In genomic region chr10:108315636-108316035, GRCh38 we compare ENCODE assay signal across 7 cellular contexts.
DNase-seq lines count a peak whose midpoint lies in the region; FAIRE-seq and TF ChIP-seq lines count a peak whose summit lies in the region.
"Not testable (repeated sequence)": the region's sequence is repeated elsewhere in the genome, so short reads cannot be mapped to it uniquely, and the experiment has no call there.

No MANE protein-coding gene starts in this region.

- not testable (repeated sequence) for FAIRE-seq in bronchial epithelial cell (lab: Jason Lieb, UNC)

- H4K20me1 ChIP-seq in hepatocyte (ENCODE audit: insufficient read depth, poor library complexity, severe bottlenecking); neural progenitor cell (ENCODE audit: low read depth): not testable (repeated sequence)

- H3K79me2 ChIP-seq in hepatocyte; neural progenitor cell (ENCODE audit: low read depth): not testable (repeated sequence)

- H3K4me3 Mint-ChIP-seq in activated CD4-positive, alpha-beta T cell treated with anti-CD3 and anti-CD28 coated beads, Interleukin-2, amount 10 ng/mL, durations not matched to agents 24 days and 14 days = peak overlapping the region; percentile 32
- peak overlapping the region in 4 of 5 donors; percentile 18 to 77 (median 44) for H3K4me3 Mint-ChIP-seq in immature natural killer cell
- peak overlapping the region; percentile 78 for H3K4me3 Mint-ChIP-seq in neural progenitor cell

- intact Hi-C loops in activated CD4-positive, alpha-beta T cell treated with anti-CD3 and anti-CD28 coated beads, Interleukin-2, amount 10 ng/mL, durations not matched to agents 24 days and 14 days (cut with micrococcal nuclease) = not testable (repeated sequence)

- H3K9me3 Mint-ChIP-seq in activated CD4-positive, alpha-beta T cell treated with anti-CD3 and anti-CD28 coated beads, Interleukin-2, amount 10 ng/mL, durations not matched to agents 24 days and 14 days; immature natural killer cell; neural progenitor cell: not testable (repeated sequence)

- H2AFZ ChIP-seq in hepatocyte (peak overlapping the region; percentile 84), neural progenitor cell (replicated peaks) (peak overlapping the region; percentile 76)

- H3K9me2 ChIP-seq in hepatocyte (replicated peaks; ENCODE audit: insufficient read depth) = not testable (repeated sequence)

- H3K4me2 ChIP-seq in hepatocyte (peak overlapping the region; percentile 74), neural progenitor cell (peak overlapping the region; percentile 77)

- H3K4me1 ChIP-seq in hepatocyte (ENCODE audit: insufficient read depth); neural progenitor cell: not testable (repeated sequence)

- not testable (repeated sequence) for H3K4me1 Mint-ChIP-seq in activated CD4-positive, alpha-beta T cell treated with anti-CD3 and anti-CD28 coated beads, Interleukin-2, amount 10 ng/mL, durations not matched to agents 24 days and 14 days; immature natural killer cell; neural progenitor cell

- H3K9ac ChIP-seq in neural progenitor cell = not testable (repeated sequence)

- not testable (repeated sequence) for H3F3A ChIP-seq in neural progenitor cell (ENCODE audit: low read depth)

- H3K9me3 ChIP-seq in hepatocyte (ENCODE audit: low read depth); neural progenitor cell (ENCODE audit: low read depth): not testable (repeated sequence)

- peak; percentile 21 for DNase-seq in ELF-1 (ENCODE audit: low read depth, low spot score)
- not testable (repeated sequence) for DNase-seq in LNCaP clone FGC (ENCODE audit: low read depth); activated CD4-positive, alpha-beta T cell treated with anti-CD3 and anti-CD28 coated beads, Interleukin-2, amount 10 ng/mL, durations not matched to agents 24 days and 14 days; bronchial epithelial cell (ENCODE audit: low read depth); hepatocyte (ENCODE audit: low spot score); immature natural killer cell
- DNase-seq in neural progenitor cell (ENCODE audit: low spot score) = peak; percentile 18

- 38% methylated on average over 23 of the region's 25 CpGs for WGBS in hepatocyte (ENCODE audit: low lambda C conversion rate, missing lambda C conversion rate)

- not testable (repeated sequence) for H3K27ac ChIP-seq in hepatocyte, neural progenitor cell

- not testable (repeated sequence) for H3K36me3 Mint-ChIP-seq in activated CD4-positive, alpha-beta T cell treated with anti-CD3 and anti-CD28 coated beads, Interleukin-2, amount 10 ng/mL, durations not matched to agents 24 days and 14 days (ENCODE audit: low read depth); immature natural killer cell; neural progenitor cell

- not testable (repeated sequence) for H3K36me3 ChIP-seq in bronchial epithelial cell (ENCODE audit: control insufficient read depth, insufficient read depth, low read length); hepatocyte (replicated peaks; ENCODE audit: insufficient read depth, low read depth); neural progenitor cell

- not testable (repeated sequence) for H3K27me3 Mint-ChIP-seq in activated CD4-positive, alpha-beta T cell treated with anti-CD3 and anti-CD28 coated beads, Interleukin-2, amount 10 ng/mL, durations not matched to agents 24 days and 14 days; immature natural killer cell (ENCODE audit: low read depth in 3 of 3); neural progenitor cell (ENCODE audit: insufficient read depth, low read depth)

- TF ChIP-seq CTCF in LNCaP clone FGC (IDR thresholded peaks at IDR 0.05; ENCODE audit: control insufficient read depth, extremely low read depth, insufficient read depth); bronchial epithelial cell (IDR thresholded peaks at IDR 0.05; ENCODE audit: insufficient read depth, low read length, severe bottlenecking); hepatocyte (IDR thresholded peaks at IDR 0.05; ENCODE audit: poor library complexity); neural progenitor cell (IDR thresholded peaks at IDR 0.05): not testable (repeated sequence)

- peak overlapping the region; percentile 28 for H3K4me3 ChIP-seq in LNCaP clone FGC (ENCODE audit: low read depth, low read length)
- peak overlapping the region; percentile 30 for H3K4me3 ChIP-seq in bronchial epithelial cell (ENCODE audit: low read depth, low read length)
- H3K4me3 ChIP-seq in hepatocyte = peak overlapping the region; percentile 55
- H3K4me3 ChIP-seq in neural progenitor cell = peak overlapping the region; percentile 56

- not testable (repeated sequence) for H3K27ac Mint-ChIP-seq in activated CD4-positive, alpha-beta T cell treated with anti-CD3 and anti-CD28 coated beads, Interleukin-2, amount 10 ng/mL, durations not matched to agents 24 days and 14 days; immature natural killer cell; neural progenitor cell

- not testable (repeated sequence) for H3K27me3 ChIP-seq in bronchial epithelial cell (ENCODE audit: control insufficient read depth, insufficient read depth, low read length); hepatocyte; neural progenitor cell
